20 cellular contexts compared by ENCODE assay signal in the genomic region with DNA sequence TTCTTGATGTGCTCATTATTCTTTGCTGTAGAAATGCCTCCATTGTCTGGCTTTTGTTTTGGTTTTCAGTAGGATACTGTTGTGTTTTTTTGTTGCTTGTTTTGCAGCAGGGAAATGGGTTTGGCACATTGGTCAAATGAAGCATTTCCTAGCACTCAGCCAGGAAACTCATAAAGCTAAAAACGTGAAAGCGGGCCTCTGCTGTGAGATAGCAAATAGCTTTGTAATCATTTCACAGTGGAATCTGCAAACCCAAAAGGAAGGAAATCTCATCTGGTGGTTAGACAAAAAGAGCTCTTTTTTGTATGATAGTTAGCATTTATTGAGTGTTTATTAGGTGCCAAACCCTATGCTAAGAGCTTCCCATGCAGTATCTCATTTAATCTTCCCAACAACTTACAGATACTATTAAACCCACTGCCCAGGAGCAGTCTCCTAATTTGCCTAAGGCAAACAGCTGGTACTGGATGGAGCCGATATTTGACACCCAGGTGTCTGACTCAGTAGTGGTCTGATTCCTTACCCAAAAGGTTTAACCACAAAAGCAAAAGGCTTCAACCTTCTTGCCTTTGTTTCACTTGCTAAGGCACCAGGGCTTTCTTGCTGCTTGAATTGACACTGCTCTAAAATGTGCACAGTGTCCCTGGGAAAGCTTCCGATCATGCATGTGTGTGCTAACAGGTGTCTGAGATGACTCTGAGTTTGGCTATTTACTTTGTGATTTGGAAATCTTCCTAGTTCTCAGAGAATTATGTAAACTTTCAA.
DNase-seq lines count a peak whose midpoint lies in the region; ATAC-seq, FAIRE-seq and TF ChIP-seq lines count a peak whose summit lies in the region.
"Had no signal": no experiment of that assay in that cellular context is flagged by ENCODE, and none has a peak within 500 bp of the region (broad histone marks: within the 10 kb centered on the region; RNA-seq: fewer than 3 reads in every experiment).

No MANE protein-coding gene starts in this region.

- peak; percentile 39 for ATAC-seq in activated CD8-positive, alpha-beta T cell treated with anti-CD3 and anti-CD28 coated beads for 36 hours
- ATAC-seq in activated CD8-positive, alpha-beta T cell treated with anti-CD3 and anti-CD28 coated beads, Interleukin-2, amount 10 ng/mL, durations not matched to agents 7 days and 5 days = no peak
- ATAC-seq in pancreas = peak; percentile 91 to 99 (median 95)
- no peak for ATAC-seq in HG03457 (IDR thresholded peaks at IDR 0.05; ENCODE audit: unreplicated experiment)
- ATAC-seq: CD8-positive, alpha-beta T cell had no signal

- H3K27me3 Mint-ChIP-seq in activated CD8-positive, alpha-beta T cell treated with anti-CD3 and anti-CD28 coated beads for 36 hours = peaks cover 4% of the 10 kb centered on the region
- H3K27me3 Mint-ChIP-seq in activated CD8-positive, alpha-beta T cell treated with anti-CD3 and anti-CD28 coated beads, Interleukin-2, amount 10 ng/mL, durations not matched to agents 7 days and 5 days (ENCODE audit: low read depth) = peaks cover 9% of the 10 kb centered on the region

- no peak for DNase-seq in activated CD8-positive, alpha-beta T cell treated with anti-CD3 and anti-CD28 coated beads for 36 hours
- DNase-seq in activated CD8-positive, alpha-beta T cell treated with anti-CD3 and anti-CD28 coated beads, Interleukin-2, amount 10 ng/mL, durations not matched to agents 7 days and 5 days = no peak
- DNase-seq in NCI-H226 (peak; percentile 28), pancreas (peak in 3 of 6 donors; percentile 35 to 59 (median 49)), anterior cingulate cortex (lab: John Stamatoyannopoulos, UW) (no peak), NCI-H345 treated with DMSO at 0.1 percent for 48 hours (lab: John Stamatoyannopoulos, UW; ENCODE audit: unreplicated experiment) (no peak)
- DNase-seq: activated CD4-positive, alpha-beta T cell treated with anti-CD3 and anti-CD28 coated beads, Interleukin-2, amount 50 U/mL, for 1 hour; activated effector memory CD4-positive, alpha-beta T cell treated with anti-CD3 and anti-CD28 coated beads, Interleukin-2, amount 50 U/mL, for 16 hours; CD8-positive, alpha-beta T cell; effector CD8-positive, alpha-beta T cell; GF-D8; mesenchymal stem cell; MG63; NCI-H2029 treated with DMSO at 0.1 percent for 48 hours; SHP77 treated with DMSO at 0.1 percent for 48 hours; stimulated activated CD4-positive, alpha-beta T cell treated with anti-CD3 and anti-CD28 coated beads, Interleukin-2, amount 100 ng/mL, for 24 hours; testis had no signal

- H3K4me3 Mint-ChIP-seq in activated CD8-positive, alpha-beta T cell treated with anti-CD3 and anti-CD28 coated beads for 36 hours = no peak overlapping the region
- no peak overlapping the region for H3K4me3 Mint-ChIP-seq in activated CD8-positive, alpha-beta T cell treated with anti-CD3 and anti-CD28 coated beads, Interleukin-2, amount 10 ng/mL, durations not matched to agents 7 days and 5 days
- H3K4me3 Mint-ChIP-seq: CD8-positive, alpha-beta T cell; T-helper 2 cell treated with Interferon-gamma antibody and Interleukin-4, amounts not matched to agents 5 μg/mL and 100 μg/mL, for 36 hours had no signal

- CTCF ChIA-PET in activated CD8-positive, alpha-beta T cell treated with anti-CD3 and anti-CD28 coated beads for 36 hours (lab: Charles Lee) = no interaction called here
- CTCF ChIA-PET in activated CD8-positive, alpha-beta T cell treated with anti-CD3 and anti-CD28 coated beads, Interleukin-2, amount 10 ng/mL, durations not matched to agents 7 days and 5 days (lab: Charles Lee) = no interaction called here

- H3K4me3 ChIP-seq in ectodermal cell (ENCODE audit: insufficient read depth, low read depth, low read length) = no peak overlapping the region
- no peak overlapping the region for H3K4me3 ChIP-seq in pancreas
- H3K4me3 ChIP-seq: MG63, testis had no signal

- no peak overlapping the region for H3K27ac Mint-ChIP-seq in activated CD8-positive, alpha-beta T cell treated with anti-CD3 and anti-CD28 coated beads for 36 hours
- no peak overlapping the region for H3K27ac Mint-ChIP-seq in activated CD8-positive, alpha-beta T cell treated with anti-CD3 and anti-CD28 coated beads, Interleukin-2, amount 10 ng/mL, durations not matched to agents 7 days and 5 days
- H3K27ac Mint-ChIP-seq: CD8-positive, alpha-beta T cell; T-helper 2 cell treated with Interferon-gamma antibody and Interleukin-4, amounts not matched to agents 5 μg/mL and 100 μg/mL, for 36 hours had no signal

- H3K4me1 ChIP-seq in ectodermal cell (ENCODE audit: control insufficient read depth, insufficient read depth, low read length) (peaks cover 4% of the 10 kb centered on the region), pancreas (peaks cover 6 to 10% (median 9%) of the 10 kb centered on the region in 3 donors)
- H3K4me1 ChIP-seq: testis had no signal

- TF ChIP-seq CTCF in activated CD8-positive, alpha-beta T cell treated with anti-CD3 and anti-CD28 coated beads for 36 hours (IDR thresholded peaks at IDR 0.05) = no peak
- TF ChIP-seq CTCF in pancreas (IDR thresholded peaks at IDR 0.05) = no peak

- no peaks in the 10 kb centered on the region for H3K36me3 Mint-ChIP-seq in activated CD8-positive, alpha-beta T cell treated with anti-CD3 and anti-CD28 coated beads for 36 hours (ENCODE audit: low read depth)
- no peaks in the 10 kb centered on the region for H3K36me3 Mint-ChIP-seq in activated CD8-positive, alpha-beta T cell treated with anti-CD3 and anti-CD28 coated beads, Interleukin-2, amount 10 ng/mL, durations not matched to agents 7 days and 5 days (ENCODE audit: low read depth)
- H3K36me3 Mint-ChIP-seq: CD8-positive, alpha-beta T cell had no signal

- H3K27ac ChIP-seq in ectodermal cell (ENCODE audit: insufficient read depth, low read depth, low read length, poor library complexity, severe bottlenecking) (peak overlapping the region; percentile 38), pancreas (no peak overlapping the region)
- H3K27ac ChIP-seq: testis had no signal

- H3K4me1 Mint-ChIP-seq in activated CD8-positive, alpha-beta T cell treated with anti-CD3 and anti-CD28 coated beads for 36 hours (ENCODE audit: low read depth) = peaks cover 10% of the 10 kb centered on the region
- peaks cover 12% of the 10 kb centered on the region for H3K4me1 Mint-ChIP-seq in activated CD8-positive, alpha-beta T cell treated with anti-CD3 and anti-CD28 coated beads, Interleukin-2, amount 10 ng/mL, durations not matched to agents 7 days and 5 days (ENCODE audit: low read depth)

- H3K36me3 ChIP-seq in ectodermal cell (ENCODE audit: control insufficient read depth, insufficient read depth, low read length) = no peaks in the 10 kb centered on the region
- H3K36me3 ChIP-seq in pancreas = no peaks in the 10 kb centered on the region
- H3K36me3 ChIP-seq: MG63 had no signal

- H3K9me3 Mint-ChIP-seq in activated CD8-positive, alpha-beta T cell treated with anti-CD3 and anti-CD28 coated beads for 36 hours = no peaks in the 10 kb centered on the region
- H3K9me3 Mint-ChIP-seq in activated CD8-positive, alpha-beta T cell treated with anti-CD3 and anti-CD28 coated beads, Interleukin-2, amount 10 ng/mL, durations not matched to agents 7 days and 5 days (ENCODE audit: insufficient read depth) = no peaks in the 10 kb centered on the region
- H3K9me3 Mint-ChIP-seq: CD8-positive, alpha-beta T cell; T-helper 2 cell treated with Interferon-gamma antibody and Interleukin-4, amounts not matched to agents 5 μg/mL and 100 μg/mL, for 36 hours had no signal

- intact Hi-C loops in activated CD8-positive, alpha-beta T cell treated with anti-CD3 and anti-CD28 coated beads for 36 hours (cut with micrococcal nuclease) = no loop called here
- intact Hi-C loops in pancreas (cut with DNase I) = no loop called here

- POLR2A ChIA-PET in activated CD8-positive, alpha-beta T cell treated with anti-CD3 and anti-CD28 coated beads for 36 hours (lab: Charles Lee) = interaction anchor here (0.8 kb wide), 1 partner anchor 9 kb away, joined by 3 read pairs; no protein-coding TSS in a partner anchor
- POLR2A ChIA-PET in activated CD8-positive, alpha-beta T cell treated with anti-CD3 and anti-CD28 coated beads, Interleukin-2, amount 10 ng/mL, durations not matched to agents 7 days and 5 days (lab: Charles Lee) = no interaction called here

- WGBS in ectodermal cell, 2 experiments = 77 to 87% methylated on average over 4 of the region's 4 CpGs
- whole genome bisulfite sequencing in pancreas, 2 donors = 23 to 36% methylated on average over 4 of the region's 4 CpGs

- no peaks in the 10 kb centered on the region for H3K27me3 ChIP-seq in ectodermal cell (ENCODE audit: control insufficient read depth, insufficient read depth, low read length, poor library complexity, severe bottlenecking)
- H3K27me3 ChIP-seq in pancreas = no peaks in the 10 kb centered on the region
- H3K27me3 ChIP-seq: MG63, testis had no signal

- H3K9me3 ChIP-seq in ectodermal cell (ENCODE audit: control insufficient read depth, low read length) = no peaks in the 10 kb centered on the region
- no peaks in the 10 kb centered on the region for H3K9me3 ChIP-seq in pancreas
- H3K9me3 ChIP-seq: MG63, testis had no signal

- FAIRE-seq in pancreas (lab: Jason Lieb, UNC) = no peak

Comparison
In these comparisons a context has a peak if more than half of its experiments do, and no peak if none do; other contexts are left out.
1. ATAC-seq: peak in activated CD8-positive, alpha-beta T cell treated with anti-CD3 and anti-CD28 coated beads for 36 hours (single experiment) and pancreas (4 of 4); none in activated CD8-positive, alpha-beta T cell treated with anti-CD3 and anti-CD28 coated beads, Interleukin-2, amount 10 ng/mL, durations not matched to agents 7 days and 5 days (single experiment) and HG03457 (single experiment).